Comparison of ENCODE assay signal across 33 cellular contexts in the genomic region with DNA sequence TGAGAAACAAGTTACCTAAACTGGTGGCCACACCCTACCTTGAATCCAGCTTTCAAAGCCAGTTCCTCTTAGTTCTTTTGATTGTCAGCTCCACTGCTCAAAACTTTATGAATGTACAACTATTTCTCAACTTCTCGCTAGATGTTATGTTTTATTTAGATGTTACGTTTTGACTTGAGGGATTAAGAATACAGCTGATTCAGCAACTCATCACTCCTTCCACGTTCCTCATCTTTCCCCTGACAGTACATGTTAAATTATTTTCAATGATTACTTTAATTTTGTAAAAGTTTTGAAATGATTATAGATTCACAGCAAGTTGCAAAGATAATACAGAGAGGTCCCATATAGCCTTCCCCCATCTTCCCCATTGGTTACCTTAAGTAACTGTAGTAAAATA.
DNase-seq lines count a peak whose midpoint lies in the region; ATAC-seq, FAIRE-seq and TF ChIP-seq lines count a peak whose summit lies in the region.
"Had no signal": no experiment of that assay in that cellular context is flagged by ENCODE, and none has a peak within 500 bp of the region (broad histone marks: within the 10 kb centered on the region; RNA-seq: fewer than 3 reads in every experiment).

No MANE protein-coding gene starts in this region.

- no peak for FAIRE-seq in HepG2 (lab: Jason Lieb, UNC)
- no peak for FAIRE-seq in A549 (lab: Jason Lieb, UNC)
- peak; percentile 41 for FAIRE-seq in D721Med (lab: Jason Lieb, UNC)
- FAIRE-seq: A204.1 had no signal

- no peak overlapping the region for H2BK15ac ChIP-seq in IMR-90 (ENCODE audit: low read depth, low read length)

- intact Hi-C loops in HepG2 (cut with micrococcal nuclease; ENCODE audit: unreplicated experiment) (no loop called here), right lobe of liver (cut with DNase I) (no loop called here), IMR-90 (cut with micrococcal nuclease) (no loop called here)

- no peak overlapping the region for H4K8ac ChIP-seq in IMR-90 (ENCODE audit: low read depth in 2 of 2, low read length in 2 of 2)

- BruUV-seq in HepG2 (replicated peaks; lab: Mats Ljungman, UMichigan), result no TSS peak
- BruUV-seq in IMR-90 (replicated peaks; lab: Mats Ljungman, UMichigan), result no TSS peak

- no peaks in the 10 kb centered on the region for H3K27me3 ChIP-seq in HepG2 (ENCODE audit: control insufficient read depth in 1 of 2, insufficient read depth in 2 of 2, low read length in 2 of 2)
- no peaks in the 10 kb centered on the region for H3K27me3 ChIP-seq in right lobe of liver
- no peaks in the 10 kb centered on the region for H3K27me3 ChIP-seq in IMR-90 (ENCODE audit: control insufficient read depth, insufficient read depth, low read length)
- H3K27me3 ChIP-seq: BE2C; BLaER1; BLaER1 treated with 17β-estradiol and CSF1 and Interleukin-3, amounts not matched to agents 10 nM and 100 nM had no signal

- no peak overlapping the region for H2BK5ac ChIP-seq in IMR-90 (ENCODE audit: low read depth, low read length, poor library complexity, severe bottlenecking)

- H3K4me3 ChIP-seq in HepG2 (replicated peaks in 1 of 3; ENCODE audit: insufficient read depth in 1 of 3, low read depth in 2 of 3, low read length in 3 of 3) (no peak overlapping the region), right lobe of liver (no peak overlapping the region), A549 (no peak overlapping the region), IMR-90 (ENCODE audit: insufficient read depth, low read depth, low read length) (no peak overlapping the region)
- H3K4me3 ChIP-seq: BLaER1; BLaER1 treated with 17β-estradiol and CSF1 and Interleukin-3, amounts not matched to agents 10 nM and 100 nM had no signal

- DNase-seq in HepG2 (ENCODE audit: low spot score) (no peak), right lobe of liver (no peak), A549 (ENCODE audit: low read depth in 1 of 2, low spot score in 1 of 2) (no peak), D721Med (ENCODE audit: insufficient read length, low spot score) (no peak), IMR-90 (no peak), NOMO-1 (lab: John Stamatoyannopoulos, UW; ENCODE audit: unreplicated experiment in 2 of 2) (no peak)
- DNase-seq: 8988T; ACHN; AML-193; BE2C; C1 segment of cervical spinal cord; Caco-2; Calu3; CD4-positive, alpha-beta memory T cell; CD4-positive, alpha-beta T cell; CD4-positive, CD25-positive, alpha-beta regulatory T cell; CD8-positive, alpha-beta memory T cell; CD8-positive, alpha-beta T cell; COR-L47; DMS 273 treated with DMSO at 0.1 percent for 48 hours; DMS153; DMS53; DMS79; DMS79 treated with DMSO at 0.1 percent for 48 hours; DND-41; EL had no signal

- peaks cover 15% of the 10 kb centered on the region; the same call in 1 of the 2 replicates for H3K9me3 ChIP-seq in HepG2 (ENCODE audit: low read length)
- H3K9me3 ChIP-seq in right lobe of liver, result no peaks in the 10 kb centered on the region
- no peaks in the 10 kb centered on the region for H3K9me3 ChIP-seq in A549
- peaks cover 15% of the 10 kb centered on the region for H3K9me3 ChIP-seq in IMR-90 (ENCODE audit: control insufficient read depth, insufficient read depth, low read length)
- H3K9me3 ChIP-seq: BE2C, Caco-2 had no signal

- no peaks in the 10 kb centered on the region for H3K9me1 ChIP-seq in IMR-90 (ENCODE audit: insufficient read depth, low read length)

- H3K4ac ChIP-seq in IMR-90 (ENCODE audit: low read depth, low read length), result no peak overlapping the region

- TF ChIP-seq EP300 in HepG2 (IDR thresholded peaks at IDR 0.05; ENCODE audit: low read depth in 2 of 2, low read length in 2 of 2) (no peak), HepG2 (CRISPR knock-in tag; IDR thresholded peaks at IDR 0.05; ENCODE audit: borderline replicate concordance) (no peak), A549 (IDR thresholded peaks at IDR 0.05) (no peak)

- H4K91ac ChIP-seq in IMR-90 (ENCODE audit: insufficient read depth, low read depth, low read length), result no peak overlapping the region

- H4K5ac ChIP-seq in IMR-90 (ENCODE audit: low read depth, low read length), result no peak overlapping the region

- dilution Hi-C loops in IMR-90 (cut with HindIII; ENCODE audit: low sequenced_read_pairs, unreplicated experiment), result no loop called here

- H3K4me1 ChIP-seq in HepG2 (ENCODE audit: insufficient read depth, low read length) (no peaks in the 10 kb centered on the region), right lobe of liver (no peaks in the 10 kb centered on the region), A549 (no peaks in the 10 kb centered on the region), IMR-90 (ENCODE audit: control insufficient read depth, insufficient read depth, low read length) (no peaks in the 10 kb centered on the region)
- H3K4me1 ChIP-seq: BE2C; BLaER1; BLaER1 treated with 17β-estradiol and CSF1 and Interleukin-3, amounts not matched to agents 10 nM and 100 nM; Caco-2 had no signal

- CTCF ChIA-PET in HepG2 (lab: Yijun Ruan, JAX; ENCODE audit: low intra/inter-chr PET ratio, low total read pairs), result no interaction called here
- CTCF ChIA-PET in A549 (lab: Yijun Ruan, JAX), result no interaction called here
- CTCF ChIA-PET in IMR-90 (lab: Yijun Ruan, JAX), result no interaction called here

- no peak overlapping the region for H2BK120ac ChIP-seq in IMR-90 (ENCODE audit: low read depth, low read length)

- no peak overlapping the region for H2AK9ac ChIP-seq in IMR-90 (replicated peaks; ENCODE audit: low read depth, low read length, poor library complexity)

- TF ChIP-seq RAD21 in HepG2 (CRISPR knock-in tag; IDR thresholded peaks at IDR 0.05), result no peak
- TF ChIP-seq RAD21 in A549 (conservative IDR thresholded peaks at IDR 0.05 in 1 of 2, IDR thresholded peaks at IDR 0.05 in 1 of 2), result no peak
- TF ChIP-seq RAD21 in IMR-90 (IDR thresholded peaks at IDR 0.05; ENCODE audit: low read length), result no peak

- H3K27ac ChIP-seq in HepG2 (ENCODE audit: extremely low read length, insufficient read depth, low read length) (no peak overlapping the region), right lobe of liver (no peak overlapping the region), A549 (no peak overlapping the region), IMR-90 (ENCODE audit: insufficient read depth, low read length) (no peak overlapping the region)
- H3K27ac ChIP-seq: 22Rv1; BLaER1; BLaER1 treated with 17β-estradiol and CSF1 and Interleukin-3, amounts not matched to agents 10 nM and 100 nM; C4-2B had no signal

- H3K14ac ChIP-seq in IMR-90 (replicated peaks; ENCODE audit: low read depth, low read length), result no peak overlapping the region

- H3K9ac ChIP-seq in HepG2 (ENCODE audit: insufficient read depth, low read depth, low read length) (no peak overlapping the region), IMR-90 (ENCODE audit: low read depth, low read length) (no peak overlapping the region)
- H3K9ac ChIP-seq: BLaER1; BLaER1 treated with 17β-estradiol and CSF1 and Interleukin-3, amounts not matched to agents 10 nM and 100 nM had no signal

- no peak overlapping the region for H2BK20ac ChIP-seq in IMR-90 (ENCODE audit: low read depth, low read length)

- in situ Hi-C loops in HepG2 (cut with HindIII; ENCODE audit: extremely low pct_ligation_motif_present, low pct_unique_long_range_greater_than_20kb), result no loop called here
- in situ Hi-C loops in IMR-90 (cut with MboI; ENCODE audit: low sequenced_read_pairs), result no loop called here

- H3K79me1 ChIP-seq in IMR-90 (ENCODE audit: low read depth in 1 of 2, low read length in 2 of 2), result no peaks in the 10 kb centered on the region

- H4K20me1 ChIP-seq in HepG2 (ENCODE audit: insufficient read depth, low read length), result no peaks in the 10 kb centered on the region
- H4K20me1 ChIP-seq in IMR-90 (ENCODE audit: insufficient read depth, low read length), result no peaks in the 10 kb centered on the region
- H4K20me1 ChIP-seq: BLaER1; BLaER1 treated with 17β-estradiol and CSF1 and Interleukin-3, amounts not matched to agents 10 nM and 100 nM had no signal

- H3K4me2 ChIP-seq in HepG2 (ENCODE audit: low read depth, low read length) (no peak overlapping the region), A549 (no peak overlapping the region), IMR-90 (ENCODE audit: low read depth, low read length) (no peak overlapping the region)
- H3K4me2 ChIP-seq: BLaER1; BLaER1 treated with 17β-estradiol and CSF1 and Interleukin-3, amounts not matched to agents 10 nM and 100 nM had no signal

- H2AK5ac ChIP-seq in IMR-90 (ENCODE audit: low read depth, low read length), result no peak overlapping the region

- H3K18ac ChIP-seq in IMR-90 (ENCODE audit: low read depth, low read length), result no peak overlapping the region

- WGBS in HepG2 (ENCODE audit: low lambda C conversion rate), result 21% methylated on average over 3 of the region's 3 CpGs
- 53% methylated on average over 3 of the region's 3 CpGs for WGBS in right lobe of liver (ENCODE audit: insufficient coverage, low coverage, low lambda C conversion rate, missing lambda C conversion rate)
- WGBS in A549 (ENCODE audit: missing lambda C conversion rate), result 2% methylated on average over 3 of the region's 3 CpGs
- WGBS in IMR-90 (ENCODE audit: extremely low coverage in 2 of 2, insufficient read length in 1 of 2), 2 experiments, result no CpG with 5 or more reads among the region's 3 CpGs

- no peak overlapping the region for H3K23ac ChIP-seq in IMR-90 (ENCODE audit: low read depth, low read length)

- no peak overlapping the region for H3K56ac ChIP-seq in IMR-90 (ENCODE audit: extremely low read depth, insufficient read depth, low read length)

- no peak for ATAC-seq in HepG2
- no peak for ATAC-seq in right lobe of liver
- ATAC-seq in A549, result no peak
- no peak for ATAC-seq in IMR-90 (ENCODE audit: low read depth)
- no peak for ATAC-seq in HG02852 (IDR thresholded peaks at IDR 0.05; ENCODE audit: unreplicated experiment)
- no peak for ATAC-seq in HG03565 (IDR thresholded peaks at IDR 0.05; ENCODE audit: unreplicated experiment)
- ATAC-seq: CD8-positive, alpha-beta T cell had no signal

- TF ChIP-seq POLR2A in HepG2 (IDR thresholded peaks at IDR 0.05; ENCODE audit: insufficient read depth in 1 of 2, low read depth in 2 of 2, low read length in 2 of 2) (no peak), right lobe of liver (IDR thresholded peaks at IDR 0.05) (no peak), A549 (IDR thresholded peaks at IDR 0.05; ENCODE audit: low read length) (no peak), IMR-90 (IDR thresholded peaks at IDR 0.05; ENCODE audit: low read depth, low read length) (no peak)

- POLR2A ChIA-PET in HepG2 (lab: Yijun Ruan, JAX), result no interaction called here
- POLR2A ChIA-PET in A549 (lab: Yijun Ruan, JAX), result no interaction called here
- POLR2A ChIA-PET in IMR-90 (lab: Charles Lee; ENCODE audit: unreplicated experiment), result no interaction called here

- no peaks in the 10 kb centered on the region for H3K79me2 ChIP-seq in HepG2 (ENCODE audit: insufficient read depth, low read length)

- no peak overlapping the region for H2AFZ ChIP-seq in HepG2 (ENCODE audit: low read length)
- H2AFZ ChIP-seq in IMR-90 (replicated peaks; ENCODE audit: low read length, poor library complexity), result no peak overlapping the region

- H3K36me3 ChIP-seq in HepG2 (replicated peaks in 1 of 2; ENCODE audit: control insufficient read depth in 1 of 2, insufficient read depth in 2 of 2, low read length in 2 of 2), result no peaks in the 10 kb centered on the region
- no peaks in the 10 kb centered on the region for H3K36me3 ChIP-seq in right lobe of liver
- no peaks in the 10 kb centered on the region for H3K36me3 ChIP-seq in IMR-90 (ENCODE audit: control insufficient read depth, insufficient read depth, low read length)
- H3K36me3 ChIP-seq: BE2C; BLaER1; BLaER1 treated with 17β-estradiol and CSF1 and Interleukin-3, amounts not matched to agents 10 nM and 100 nM had no signal

- TF ChIP-seq CTCF in HepG2 (CRISPR knock-in tag; IDR thresholded peaks at IDR 0.05) (no peak), right lobe of liver (IDR thresholded peaks at IDR 0.05) (no peak), A549 (IDR thresholded peaks at IDR 0.05) (no peak), D721Med (IDR thresholded peaks at IDR 0.05; ENCODE audit: insufficient read depth, missing control alignments) (no peak), IMR-90 (conservative IDR thresholded peaks at IDR 0.05; ENCODE audit: low read depth, low read length) (no peak)
